Comparison of ENCODE assay signal across 11 cellular contexts in genomic region chr3:14920536-14920935, GRCh38.
"Had no signal": no experiment of that assay in that cellular context is flagged by ENCODE, and none has a peak within 500 bp of the region (broad histone marks: within the 10 kb centered on the region; RNA-seq: fewer than 3 reads in every experiment).

No MANE protein-coding gene starts in this region.

- H2AFZ ChIP-seq: neural progenitor cell had no signal

- H3K4me3 ChIP-seq: gastroesophageal sphincter, heart right ventricle, neural progenitor cell, thoracic aorta, upper lobe of left lung had no signal

- H3K27me3 Mint-ChIP-seq: activated naive CD8-positive, alpha-beta T cell; stimulated activated naive CD8-positive, alpha-beta T cell treated with anti-CD3 and anti-CD28 coated beads, Interleukin-15, Interleukin-2, amounts not matched to agents 100 ng/mL and 50 ng/mL, for 24 hours; T-cell had no signal

- H3K9ac ChIP-seq: neural progenitor cell had no signal

- H3K9me3 Mint-ChIP-seq: naive thymus-derived CD4-positive, alpha-beta T cell; neural progenitor cell; stimulated activated naive CD8-positive, alpha-beta T cell treated with anti-CD3 and anti-CD28 coated beads, Interleukin-15, Interleukin-2, amounts not matched to agents 100 ng/mL and 50 ng/mL, for 24 hours; T-cell had no signal

- H3K4me2 ChIP-seq: neural progenitor cell had no signal

- H3K27ac ChIP-seq: gastroesophageal sphincter, neural progenitor cell, thoracic aorta, upper lobe of left lung had no signal

- H3K27me3 ChIP-seq: neural progenitor cell, upper lobe of left lung had no signal

- H3K36me3 Mint-ChIP-seq: activated naive CD8-positive, alpha-beta T cell; naive thymus-derived CD4-positive, alpha-beta T cell; neural progenitor cell; T-cell had no signal

- H3K36me3 ChIP-seq: neural progenitor cell, thoracic aorta had no signal

- H3K9me3 ChIP-seq: gastroesophageal sphincter, heart right ventricle, thoracic aorta, upper lobe of left lung had no signal

- H3K27ac Mint-ChIP-seq: activated naive CD8-positive, alpha-beta T cell; neural progenitor cell; progenitor cell of endocrine pancreas; stimulated activated naive CD8-positive, alpha-beta T cell treated with anti-CD3 and anti-CD28 coated beads, Interleukin-15, Interleukin-2, amounts not matched to agents 100 ng/mL and 50 ng/mL, for 24 hours; T-cell had no signal

- DNase-seq: cortex of kidney had no signal

- H3K4me3 Mint-ChIP-seq: activated naive CD8-positive, alpha-beta T cell; naive thymus-derived CD4-positive, alpha-beta T cell; neural progenitor cell; stimulated activated naive CD8-positive, alpha-beta T cell treated with anti-CD3 and anti-CD28 coated beads, Interleukin-15, Interleukin-2, amounts not matched to agents 100 ng/mL and 50 ng/mL, for 24 hours; T-cell had no signal
